8 cellular contexts compared by ENCODE assay signal in the genomic region with DNA sequence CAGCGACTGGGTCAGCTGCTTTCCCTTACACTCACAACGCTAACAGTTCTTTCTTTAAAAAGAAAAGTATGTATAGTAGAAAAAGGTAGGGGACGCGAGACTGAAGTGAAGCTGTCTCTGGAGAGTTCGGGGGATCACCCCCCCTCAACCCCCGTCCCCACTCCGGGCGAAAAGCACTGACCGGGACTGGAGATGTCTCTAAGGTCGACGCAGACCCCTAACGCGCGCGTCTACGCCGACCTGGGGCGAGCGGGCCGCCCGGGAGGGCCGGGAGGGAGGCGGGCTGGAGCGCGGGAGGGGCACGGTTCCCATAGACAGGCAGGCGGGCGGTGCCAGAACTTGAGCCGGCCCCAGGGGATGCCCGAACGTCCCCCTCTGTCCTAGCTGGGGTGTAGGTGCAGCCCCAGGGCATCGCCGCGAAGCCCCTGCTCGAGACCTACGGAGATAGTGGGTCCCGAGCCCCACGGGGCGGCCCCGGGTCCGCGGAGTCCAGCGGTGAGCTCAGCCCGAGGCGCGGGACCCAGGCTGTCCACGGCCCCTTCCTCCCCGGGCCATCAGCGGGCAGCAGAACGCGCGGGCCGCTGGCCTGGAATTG.
A peak's percentile ranks its signal among the peaks of the same experiment; 100 is the strongest.
DNase-seq lines count a peak whose midpoint lies in the region; ATAC-seq, FAIRE-seq and TF ChIP-seq lines count a peak whose summit lies in the region.

No MANE protein-coding gene starts in this region.

- H3K9ac ChIP-seq in keratinocyte (ENCODE audit: control insufficient read depth, extremely low read depth, insufficient read depth, low read length), result peak overlapping the region; percentile 13

- H3K4me2 ChIP-seq in keratinocyte (ENCODE audit: control insufficient read depth, extremely low read depth, insufficient read depth, low read depth, low read length), result peak overlapping the region; percentile 78

- H3K27ac ChIP-seq in body of pancreas (peak overlapping the region in 3 of 4 donors; percentile 33 to 59 (median 48)), keratinocyte (ENCODE audit: control insufficient read depth, insufficient read depth, low read length) (no peak overlapping the region)

- intact Hi-C loops in body of pancreas (cut with DNase I), result loop anchor here (10.0 kb wide), 1 partner anchor 217 kb away; no protein-coding TSS in a partner anchor

- no peak for TF ChIP-seq CTCF in body of pancreas (IDR thresholded peaks at IDR 0.05)
- no peak for TF ChIP-seq CTCF in keratinocyte (optimal IDR thresholded peaks at IDR 0.05 in 1 of 3, IDR thresholded peaks at IDR 0.05 in 1 of 3, conservative IDR thresholded peaks at IDR 0.05 in 1 of 3; ENCODE audit: extremely low read depth in 1 of 3, insufficient read depth in 2 of 3, low read length in 3 of 3)

- no peaks in the 10 kb centered on the region for H3K9me1 ChIP-seq in keratinocyte (ENCODE audit: control insufficient read depth, extremely low read depth, insufficient read depth, low read length)

- H3K9me3 ChIP-seq in body of pancreas (no peaks in the 10 kb centered on the region), keratinocyte (ENCODE audit: control insufficient read depth, low read depth, low read length) (no peaks in the 10 kb centered on the region)

- dilution Hi-C loops in keratinocyte (cut with MboI; ENCODE audit: extremely low pct_ligation_motif_present, low sequenced_read_pairs), result no loop called here

- 0 to 1% methylated on average over 12 to 48 of the region's 53 CpGs for WGBS in body of pancreas, 2 donors

- peak overlapping the region; percentile 50 for H2AFZ ChIP-seq in keratinocyte (ENCODE audit: control insufficient read depth, low read length)

- FAIRE-seq in keratinocyte (lab: Jason Lieb, UNC), result no peak

- H3K4me3 ChIP-seq in body of pancreas (peak overlapping the region; percentile 42 to 61), keratinocyte (ENCODE audit: control insufficient read depth in 2 of 3, extremely low read depth in 1 of 3, insufficient read depth in 2 of 3, low read depth in 1 of 3, low read length in 3 of 3) (peak overlapping the region; percentile 17 to 52 (median 39))

- ATAC-seq in HG02981 (IDR thresholded peaks at IDR 0.05; ENCODE audit: unreplicated experiment) (peak; percentile 40), body of pancreas (peak; percentile 62)

- TF ChIP-seq POLR2A in body of pancreas (IDR thresholded peaks at IDR 0.05), result no peak

- DNase-seq in NCI-H82 (lab: John Stamatoyannopoulos, UW) (peak; percentile 50), NCI-H82 treated with DMSO at 0.1 percent for 48 hours (lab: John Stamatoyannopoulos, UW; ENCODE audit: unreplicated experiment) (no peak), T follicular helper cell (ENCODE audit: low read depth) (peak; percentile 19), body of pancreas (peak; percentile 24 to 41 (median 30)), keratinocyte (ENCODE audit: low read depth, low spot score) (no peak), SIG-M5 treated with dmso at 0.1 percent for 504 hours (lab: John Stamatoyannopoulos, UW; ENCODE audit: unreplicated experiment) (no peak)
- peak; percentile 22 to 29 for DNase-seq in stimulated activated CD4-positive, alpha-beta T cell treated with anti-CD3 and anti-CD28 coated beads, Interleukin-2, amount 100 ng/mL, for 48 hours

- H3K4me1 ChIP-seq in body of pancreas, result peaks cover 24% of the 10 kb centered on the region
- H3K4me1 ChIP-seq in keratinocyte (ENCODE audit: control insufficient read depth, extremely low read depth, insufficient read depth, low read length), result no peaks in the 10 kb centered on the region

- no peaks in the 10 kb centered on the region for H4K20me1 ChIP-seq in keratinocyte (ENCODE audit: control insufficient read depth, extremely low read depth, insufficient read depth, low read length)

- H3K79me2 ChIP-seq in keratinocyte (ENCODE audit: control insufficient read depth, insufficient read depth, low read length), result no peaks in the 10 kb centered on the region

- H3K27me3 ChIP-seq in body of pancreas (no peaks in the 10 kb centered on the region), keratinocyte (ENCODE audit: control insufficient read depth, extremely low read depth, insufficient read depth, low read length) (peaks cover 43% of the 10 kb centered on the region)

- H3K36me3 ChIP-seq in body of pancreas (replicated peaks in 1 of 2; ENCODE audit: insufficient read depth in 1 of 2, low read depth in 2 of 2), result no peaks in the 10 kb centered on the region
- H3K36me3 ChIP-seq in keratinocyte (ENCODE audit: control insufficient read depth in 2 of 2, extremely low read depth in 1 of 2, insufficient read depth in 2 of 2, low read length in 2 of 2), result no peaks in the 10 kb centered on the region

Comparison
In these comparisons a context has a peak if more than half of its experiments do, and no peak if none do; other contexts are left out.
1. DNase-seq: peak in NCI-H82 (single experiment), T follicular helper cell (single experiment), body of pancreas (4 of 4) and stimulated activated CD4-positive, alpha-beta T cell treated with anti-CD3 and anti-CD28 coated beads, Interleukin-2, amount 100 ng/mL, for 48 hours (2 of 2); none in NCI-H82 treated with DMSO at 0.1 percent for 48 hours (single experiment), keratinocyte (single experiment) and SIG-M5 treated with dmso at 0.1 percent for 504 hours (single experiment).